In genomic region chr5:38595149-38595725, GRCh38 we compare ENCODE assay signal across 18 cellular contexts. TPM values are rescaled to one million over a fixed set of nuclear protein-coding genes. Genes with fewer than 3 reads are reported as not detected.
DNase-seq lines count a peak whose midpoint lies in the region; ATAC-seq and TF ChIP-seq lines count a peak whose summit lies in the region.
"Had no signal": no experiment of that assay in that cellular context is flagged by ENCODE, and none has a peak within 500 bp of the region (broad histone marks: within the 10 kb centered on the region; RNA-seq: fewer than 3 reads in every experiment).

No MANE protein-coding gene starts in this region.

- in situ Hi-C loops in mammary epithelial cell (cut with MboI; ENCODE audit: low sequenced_read_pairs in 2 of 2), result no loop called here

- CTCF ChIA-PET in mammary epithelial cell (lab: Charles Lee; ENCODE audit: low non-redundant PET), result no interaction called here

- no peak overlapping the region for H2AFZ ChIP-seq in mammary epithelial cell (ENCODE audit: low read depth, low read length)

- intact Hi-C loops in mammary epithelial cell (cut with micrococcal nuclease), result no loop called here

- no TSS peak for BruUV-seq in mammary epithelial cell (replicated peaks; lab: Mats Ljungman, UMichigan)

- 100% methylated on average over 4 of the region's 5 CpGs for WGBS in mammary epithelial cell (ENCODE audit: low coverage, missing lambda C conversion rate)

- DNase-seq in AG20443 (ENCODE audit: low spot score) (peak; percentile 58), LHCN-M2 (ENCODE audit: low read depth) (peak; percentile 65), mammary epithelial cell (peak; percentile 59), kidney tubule cell (ENCODE audit: low spot score) (peak; percentile 47), NCI-H146 treated with DMSO at 0.1 percent for 48 hours (lab: John Stamatoyannopoulos, UW; ENCODE audit: unreplicated experiment) (no peak), pons (ENCODE audit: low spot score) (no peak), LoVo (ENCODE audit: low spot score) (no peak)
- DNase-seq: activated CD4-positive, CD25-positive, alpha-beta regulatory T cell; adrenal gland; C1 segment of cervical spinal cord; midbrain; NCI-H1417 treated with DMSO at 0.1 percent for 48 hours; NCI-H526; posterior cingulate gyrus; SHP77; stimulated activated CD4-positive, alpha-beta T cell treated with anti-CD3 and anti-CD28 coated beads, Interleukin-4, amount 100 ng/mL, for 24 hours had no signal

- no peaks in the 10 kb centered on the region for H3K79me2 ChIP-seq in mammary epithelial cell (ENCODE audit: insufficient read depth, low read length)

- no peak for ATAC-seq in HG03196 (IDR thresholded peaks at IDR 0.05; ENCODE audit: unreplicated experiment)
- ATAC-seq: HepG2 had no signal

- no peaks in the 10 kb centered on the region for H4K20me1 ChIP-seq in mammary epithelial cell (ENCODE audit: insufficient read depth, low read length)

- no peak overlapping the region for H3K9ac ChIP-seq in mammary epithelial cell (ENCODE audit: insufficient read depth, low read length)

- no peak overlapping the region for H3K27ac ChIP-seq in mammary epithelial cell (ENCODE audit: insufficient read depth, low read depth, low read length)
- H3K27ac ChIP-seq: adrenal gland had no signal

- dilution Hi-C loops in mammary epithelial cell (cut with HindIII; ENCODE audit: low sequenced_read_pairs), result no loop called here

- H3K9me3 ChIP-seq in mammary epithelial cell (replicated peaks; ENCODE audit: insufficient read depth, low read length), result no peaks in the 10 kb centered on the region
- H3K9me3 ChIP-seq: adrenal gland had no signal

- H3K4me2 ChIP-seq in mammary epithelial cell (ENCODE audit: insufficient read depth, low read depth, low read length), result no peak overlapping the region

- no peak for TF ChIP-seq CTCF in mammary epithelial cell (conservative IDR thresholded peaks at IDR 0.05 in 1 of 2, IDR thresholded peaks at IDR 0.05 in 1 of 2; ENCODE audit: extremely low read depth in 1 of 2, insufficient read depth in 1 of 2, low read depth in 1 of 2, low read length in 2 of 2)

- H3K27me3 ChIP-seq in mammary epithelial cell (ENCODE audit: insufficient read depth, low read length), result no peaks in the 10 kb centered on the region
- H3K27me3 ChIP-seq: adrenal gland had no signal

- peaks cover 19% of the 10 kb centered on the region for H3K4me1 ChIP-seq in mammary epithelial cell (ENCODE audit: insufficient read depth, low read length)

- no peak overlapping the region for H3K4me3 ChIP-seq in mammary epithelial cell (replicated peaks in 1 of 3; ENCODE audit: insufficient read depth in 1 of 3, low read depth in 2 of 3, low read length in 3 of 3)
- H3K4me3 ChIP-seq: adrenal gland had no signal

- no peaks in the 10 kb centered on the region for H3K36me3 ChIP-seq in mammary epithelial cell (ENCODE audit: insufficient read depth, low read length)
- H3K36me3 ChIP-seq: adrenal gland had no signal

RNA-seq across cellular contexts. Expression of gene LIFR, which starts 38.8 kb away (rescaled TPM):
- total RNA-seq in LHCN-M2 (2014; rRNA removed), result 16.6 and 20.4 TPM in 2 replicates
- 1.2 TPM for polyA plus RNA-seq in LHCN-M2 (2012)
- total RNA-seq in mammary epithelial cell, result 10 to 100 TPM in 1 of 2 donors, 1 to 10 TPM in 1; 4.4 to 26.3 TPM
- polyA plus RNA-seq in mammary epithelial cell, result 1.6 TPM
- polyA minus RNA-seq in mammary epithelial cell, result 1.6 TPM

Comparison
In these comparisons a context has a peak if more than half of its experiments do, and no peak if none do; other contexts are left out.
1. DNase-seq: peak in AG20443 (single experiment), LHCN-M2 (single experiment), mammary epithelial cell (single experiment) and kidney tubule cell (single experiment); none in NCI-H146 treated with DMSO at 0.1 percent for 48 hours (single experiment), pons (single experiment) and LoVo (single experiment).